In the genomic region with DNA sequence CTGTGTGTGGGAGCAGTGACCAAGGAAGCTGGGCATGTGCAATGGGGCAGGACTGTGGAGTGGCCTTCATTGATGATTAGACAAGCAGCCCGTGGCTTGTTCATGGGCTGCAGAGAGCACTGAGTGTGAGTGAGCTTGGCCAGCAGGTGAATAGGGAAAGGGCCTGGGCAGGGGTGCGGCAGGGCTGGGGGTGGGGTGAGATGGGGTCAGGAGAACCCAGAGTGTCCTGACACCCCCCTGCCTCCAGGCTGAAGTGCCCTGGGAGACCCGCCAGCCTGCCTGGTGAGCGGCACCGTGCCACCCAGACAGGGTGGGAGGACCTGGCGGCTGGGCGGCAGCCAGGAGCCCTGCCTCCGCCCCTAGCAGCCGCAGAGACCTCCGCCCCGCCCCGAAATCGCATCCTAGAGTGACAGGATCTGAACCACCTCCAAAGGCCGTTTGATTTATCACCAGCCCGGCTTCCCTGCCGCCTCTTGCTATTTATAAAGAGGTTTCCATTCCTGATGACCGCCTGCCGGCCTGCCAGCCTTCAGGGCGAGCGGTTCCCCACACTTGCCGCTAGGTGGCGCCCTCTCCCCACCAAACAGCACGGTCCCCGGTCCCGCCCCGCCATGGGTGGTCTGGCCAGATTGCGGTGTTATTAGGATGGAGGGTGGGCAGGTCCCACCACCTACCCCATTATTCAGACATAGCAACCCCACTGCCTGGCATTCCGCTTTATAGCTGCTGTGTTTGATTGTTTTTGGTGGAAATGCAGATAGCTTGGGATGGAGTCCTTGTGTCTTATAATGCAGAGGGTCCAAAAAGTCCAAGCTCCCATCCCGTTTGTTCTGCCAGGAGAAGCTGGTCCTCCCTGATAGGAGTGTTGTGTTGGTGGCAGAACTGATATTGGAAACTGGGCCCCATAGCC, we compare ENCODE assay signal across 1 cellular context.
TF ChIP-seq lines count a peak whose summit lies in the region.

No MANE protein-coding gene starts in this region.

TF ChIP-seq in HepG2, 621 proteins besides CTCF, POLR2A, EP300 and RAD21 (continued from another document):
- TF ChIP-seq, protein P1, sequence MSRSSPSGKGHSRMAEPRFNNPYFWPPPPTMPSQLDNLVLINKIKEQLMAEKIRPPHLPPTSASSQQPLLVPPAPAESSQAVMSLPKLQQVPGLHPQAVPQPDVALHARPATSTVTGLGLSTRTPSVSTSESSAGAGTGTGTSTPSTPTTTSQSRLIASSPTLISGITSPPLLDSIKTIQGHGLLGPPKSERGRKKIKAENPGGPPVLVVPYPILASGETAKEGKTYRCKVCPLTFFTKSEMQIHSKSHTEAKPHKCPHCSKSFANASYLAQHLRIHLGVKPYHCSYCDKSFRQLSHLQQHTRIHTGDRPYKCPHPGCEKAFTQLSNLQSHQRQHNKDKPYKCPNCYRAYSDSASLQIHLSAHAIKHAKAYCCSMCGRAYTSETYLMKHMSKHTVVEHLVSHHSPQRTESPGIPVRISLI (CRISPR knock-in tag; IDR thresholded peaks at IDR 0.05; ENCODE audit: borderline replicate concordance), result no peak
- TF ChIP-seq EZH2 (conservative IDR thresholded peaks at IDR 0.05; ENCODE audit: low read depth, low read length), result 0 out of 2 replicates have a peak, but pooled peaks have one; percentile 79
- 0 out of 2 replicates have a peak, but pooled peaks have one; percentile 29 for TF ChIP-seq DR1 (CRISPR knock-in tag; IDR thresholded peaks at IDR 0.05)
- TF ChIP-seq, protein P2, sequence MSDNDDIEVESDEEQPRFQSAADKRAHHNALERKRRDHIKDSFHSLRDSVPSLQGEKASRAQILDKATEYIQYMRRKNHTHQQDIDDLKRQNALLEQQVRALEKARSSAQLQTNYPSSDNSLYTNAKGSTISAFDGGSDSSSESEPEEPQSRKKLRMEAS (IDR thresholded peaks at IDR 0.05), result 0 out of 2 replicates have a peak, but pooled peaks have one; percentile 3
- TF ChIP-seq ZNF33B (CRISPR knock-in tag; IDR thresholded peaks at IDR 0.05), result no peak
- 0 out of 2 replicates have a peak, but pooled peaks have one; percentile 67 for TF ChIP-seq CBFB (CRISPR knock-in tag; IDR thresholded peaks at IDR 0.05)
- TF ChIP-seq KDM6A (CRISPR knock-in tag; IDR thresholded peaks at IDR 0.05; ENCODE audit: low read depth), result no peak
- 0 out of 2 replicates have a peak, but pooled peaks have one; percentile 21 for TF ChIP-seq MIXL1 (CRISPR knock-in tag; IDR thresholded peaks at IDR 0.05)
- TF ChIP-seq RBM39 (IDR thresholded peaks at IDR 0.05; ENCODE audit: low read depth, low read length, poor library complexity, severe bottlenecking), result peak; percentile 35
- TF ChIP-seq, protein P3, sequence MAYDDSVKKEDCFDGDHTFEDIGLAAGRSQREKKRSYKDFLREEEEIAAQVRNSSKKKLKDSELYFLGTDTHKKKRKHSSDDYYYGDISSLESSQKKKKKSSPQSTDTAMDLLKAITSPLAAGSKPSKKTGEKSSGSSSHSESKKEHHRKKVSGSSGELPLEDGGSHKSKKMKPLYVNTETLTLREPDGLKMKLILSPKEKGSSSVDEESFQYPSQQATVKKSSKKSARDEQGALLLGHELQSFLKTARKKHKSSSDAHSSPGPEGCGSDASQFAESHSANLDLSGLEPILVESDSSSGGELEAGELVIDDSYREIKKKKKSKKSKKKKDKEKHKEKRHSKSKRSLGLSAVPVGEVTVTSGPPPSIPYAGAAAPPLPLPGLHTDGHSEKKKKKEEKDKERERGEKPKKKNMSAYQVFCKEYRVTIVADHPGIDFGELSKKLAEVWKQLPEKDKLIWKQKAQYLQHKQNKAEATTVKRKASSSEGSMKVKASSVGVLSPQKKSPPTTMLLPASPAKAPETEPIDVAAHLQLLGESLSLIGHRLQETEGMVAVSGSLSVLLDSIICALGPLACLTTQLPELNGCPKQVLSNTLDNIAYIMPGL (CRISPR knock-in tag; IDR thresholded peaks at IDR 0.05; ENCODE audit: borderline replicate concordance in 1 of 2, low read depth in 1 of 2), result peak; percentile 38 to 53; a peak in 2 of 4 replicates
- TF ChIP-seq XRCC5 (optimal IDR thresholded peaks at IDR 0.05; ENCODE audit: low read length), result peak; percentile 95
- TF ChIP-seq, protein P4, sequence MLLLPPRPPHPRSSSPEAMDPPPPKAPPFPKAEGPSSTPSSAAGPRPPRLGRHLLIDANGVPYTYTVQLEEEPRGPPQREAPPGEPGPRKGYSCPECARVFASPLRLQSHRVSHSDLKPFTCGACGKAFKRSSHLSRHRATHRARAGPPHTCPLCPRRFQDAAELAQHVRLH (CRISPR knock-in tag; IDR thresholded peaks at IDR 0.05; ENCODE audit: borderline replicate concordance, low read depth), result peak; percentile 48; the same call in 1 of the 2 replicates
- no peak for TF ChIP-seq ZFYVE20 (CRISPR knock-in tag; IDR thresholded peaks at IDR 0.05; ENCODE audit: borderline replicate concordance, low read depth)
- peak; percentile 81 for TF ChIP-seq SMC3 (IDR thresholded peaks at IDR 0.05; ENCODE audit: low read length)
- no peak for TF ChIP-seq KMT2A (CRISPR knock-in tag; IDR thresholded peaks at IDR 0.05)
- peak; percentile 66; the same call in 1 of the 2 replicates for TF ChIP-seq ZBTB7B (CRISPR knock-in tag; IDR thresholded peaks at IDR 0.05)
- TF ChIP-seq CENPT (CRISPR knock-in tag; IDR thresholded peaks at IDR 0.05; ENCODE audit: low read depth), result no peak
- TF ChIP-seq CCAR2 (optimal IDR thresholded peaks at IDR 0.05; ENCODE audit: low read depth, low read length), result no peak
- TF ChIP-seq NR1H2 (CRISPR knock-in tag; IDR thresholded peaks at IDR 0.05; ENCODE audit: borderline replicate concordance, low read depth), result no peak
- peak; percentile 11; the same call in 1 of the 2 replicates for TF ChIP-seq HOXD1 (CRISPR knock-in tag; IDR thresholded peaks at IDR 0.05)
- TF ChIP-seq ZNF432 (CRISPR knock-in tag; IDR thresholded peaks at IDR 0.05; ENCODE audit: borderline replicate concordance), result no peak
- TF ChIP-seq ZNF121 (CRISPR knock-in tag; IDR thresholded peaks at IDR 0.05), result no peak
- TF ChIP-seq MBD4 (IDR thresholded peaks at IDR 0.05; ENCODE audit: borderline replicate concordance, low read length), result no peak
- TF ChIP-seq EED (CRISPR knock-in tag; IDR thresholded peaks at IDR 0.05), result 0 out of 2 replicates have a peak, but pooled peaks have one; percentile 72
- TF ChIP-seq, protein P5, sequence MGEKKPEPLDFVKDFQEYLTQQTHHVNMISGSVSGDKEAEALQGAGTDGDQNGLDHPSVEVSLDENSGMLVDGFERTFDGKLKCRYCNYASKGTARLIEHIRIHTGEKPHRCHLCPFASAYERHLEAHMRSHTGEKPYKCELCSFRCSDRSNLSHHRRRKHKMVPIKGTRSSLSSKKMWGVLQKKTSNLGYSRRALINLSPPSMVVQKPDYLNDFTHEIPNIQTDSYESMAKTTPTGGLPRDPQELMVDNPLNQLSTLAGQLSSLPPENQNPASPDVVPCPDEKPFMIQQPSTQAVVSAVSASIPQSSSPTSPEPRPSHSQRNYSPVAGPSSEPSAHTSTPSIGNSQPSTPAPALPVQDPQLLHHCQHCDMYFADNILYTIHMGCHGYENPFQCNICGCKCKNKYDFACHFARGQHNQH (CRISPR knock-in tag; IDR thresholded peaks at IDR 0.05), result peak; percentile 46; the same call in 1 of the 2 replicates
- TF ChIP-seq SRSF9 (IDR thresholded peaks at IDR 0.05; ENCODE audit: borderline replicate concordance, insufficient read depth, low read depth, low read length, poor library complexity, severe bottlenecking), result no peak
- peak; percentile 37; the same call in 1 of the 2 replicates for TF ChIP-seq ZNF777 (CRISPR knock-in tag; IDR thresholded peaks at IDR 0.05)
- TF ChIP-seq BRD4 (CRISPR knock-in tag; IDR thresholded peaks at IDR 0.05), result no peak
- TF ChIP-seq, protein P6, sequence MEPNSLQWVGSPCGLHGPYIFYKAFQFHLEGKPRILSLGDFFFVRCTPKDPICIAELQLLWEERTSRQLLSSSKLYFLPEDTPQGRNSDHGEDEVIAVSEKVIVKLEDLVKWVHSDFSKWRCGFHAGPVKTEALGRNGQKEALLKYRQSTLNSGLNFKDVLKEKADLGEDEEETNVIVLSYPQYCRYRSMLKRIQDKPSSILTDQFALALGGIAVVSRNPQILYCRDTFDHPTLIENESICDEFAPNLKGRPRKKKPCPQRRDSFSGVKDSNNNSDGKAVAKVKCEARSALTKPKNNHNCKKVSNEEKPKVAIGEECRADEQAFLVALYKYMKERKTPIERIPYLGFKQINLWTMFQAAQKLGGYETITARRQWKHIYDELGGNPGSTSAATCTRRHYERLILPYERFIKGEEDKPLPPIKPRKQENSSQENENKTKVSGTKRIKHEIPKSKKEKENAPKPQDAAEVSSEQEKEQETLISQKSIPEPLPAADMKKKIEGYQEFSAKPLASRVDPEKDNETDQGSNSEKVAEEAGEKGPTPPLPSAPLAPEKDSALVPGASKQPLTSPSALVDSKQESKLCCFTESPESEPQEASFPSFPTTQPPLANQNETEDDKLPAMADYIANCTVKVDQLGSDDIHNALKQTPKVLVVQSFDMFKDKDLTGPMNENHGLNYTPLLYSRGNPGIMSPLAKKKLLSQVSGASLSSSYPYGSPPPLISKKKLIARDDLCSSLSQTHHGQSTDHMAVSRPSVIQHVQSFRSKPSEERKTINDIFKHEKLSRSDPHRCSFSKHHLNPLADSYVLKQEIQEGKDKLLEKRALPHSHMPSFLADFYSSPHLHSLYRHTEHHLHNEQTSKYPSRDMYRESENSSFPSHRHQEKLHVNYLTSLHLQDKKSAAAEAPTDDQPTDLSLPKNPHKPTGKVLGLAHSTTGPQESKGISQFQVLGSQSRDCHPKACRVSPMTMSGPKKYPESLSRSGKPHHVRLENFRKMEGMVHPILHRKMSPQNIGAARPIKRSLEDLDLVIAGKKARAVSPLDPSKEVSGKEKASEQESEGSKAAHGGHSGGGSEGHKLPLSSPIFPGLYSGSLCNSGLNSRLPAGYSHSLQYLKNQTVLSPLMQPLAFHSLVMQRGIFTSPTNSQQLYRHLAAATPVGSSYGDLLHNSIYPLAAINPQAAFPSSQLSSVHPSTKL (CRISPR knock-in tag; IDR thresholded peaks at IDR 0.05), result peak; percentile 41; the same call in 1 of the 2 replicates
- TF ChIP-seq CHD4 (IDR thresholded peaks at IDR 0.05; ENCODE audit: borderline replicate concordance, low read length), result no peak
- TF ChIP-seq EHMT2 (IDR thresholded peaks at IDR 0.05; ENCODE audit: borderline replicate concordance, low read depth, low read length), result no peak
- peak; percentile 90 for TF ChIP-seq NRL (CRISPR knock-in tag; IDR thresholded peaks at IDR 0.05; ENCODE audit: borderline replicate concordance)
- TF ChIP-seq, protein P7, sequence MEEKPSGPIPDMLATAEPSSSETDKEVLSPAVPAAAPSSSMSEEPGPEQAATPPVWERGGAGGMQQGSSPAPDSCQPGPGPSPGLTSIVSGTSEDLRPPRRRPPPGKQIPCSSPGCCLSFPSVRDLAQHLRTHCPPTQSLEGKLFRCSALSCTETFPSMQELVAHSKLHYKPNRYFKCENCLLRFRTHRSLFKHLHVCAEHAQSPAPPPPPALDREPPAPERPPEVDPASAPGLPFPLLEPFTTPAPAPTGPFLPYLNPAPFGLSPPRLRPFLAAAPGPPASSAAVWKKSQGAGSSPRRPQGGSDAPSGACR (CRISPR knock-in tag; IDR thresholded peaks at IDR 0.05), result no peak
- TF ChIP-seq YY1 (IDR thresholded peaks at IDR 0.05; ENCODE audit: insufficient read depth, insufficient replicate concordance, low read depth, low read length), result peak; percentile 55
- TF ChIP-seq HOXA5 (CRISPR knock-in tag; IDR thresholded peaks at IDR 0.05), result 0 out of 2 replicates have a peak, but pooled peaks have one; percentile 29
- 0 out of 2 replicates have a peak, but pooled peaks have one; percentile 55 for TF ChIP-seq ZNF333 (CRISPR knock-in tag; IDR thresholded peaks at IDR 0.05; ENCODE audit: borderline replicate concordance)
- TF ChIP-seq, protein P8, sequence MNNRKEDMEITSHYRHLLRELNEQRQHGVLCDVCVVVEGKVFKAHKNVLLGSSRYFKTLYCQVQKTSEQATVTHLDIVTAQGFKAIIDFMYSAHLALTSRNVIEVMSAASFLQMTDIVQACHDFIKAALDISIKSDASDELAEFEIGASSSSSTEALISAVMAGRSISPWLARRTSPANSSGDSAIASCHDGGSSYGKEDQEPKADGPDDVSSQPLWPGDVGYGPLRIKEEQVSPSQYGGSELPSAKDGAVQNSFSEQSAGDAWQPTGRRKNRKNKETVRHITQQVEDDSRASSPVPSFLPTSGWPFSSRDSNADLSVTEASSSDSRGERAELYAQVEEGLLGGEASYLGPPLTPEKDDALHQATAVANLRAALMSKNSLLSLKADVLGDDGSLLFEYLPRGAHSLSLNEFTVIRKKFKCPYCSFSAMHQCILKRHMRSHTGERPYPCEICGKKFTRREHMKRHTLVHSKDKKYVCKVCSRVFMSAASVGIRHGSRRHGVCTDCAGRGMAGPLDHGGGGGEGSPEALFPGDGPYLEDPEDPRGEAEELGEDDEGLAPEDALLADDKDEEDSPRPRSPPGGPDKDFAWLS (CRISPR knock-in tag; IDR thresholded peaks at IDR 0.05; ENCODE audit: borderline replicate concordance), result no peak
- peak; percentile 25; the same call in 1 of the 2 replicates for TF ChIP-seq DNMT3B (CRISPR knock-in tag; conservative IDR thresholded peaks at IDR 0.05)
- no peak for TF ChIP-seq KDM5A (IDR thresholded peaks at IDR 0.05; ENCODE audit: borderline replicate concordance, low read length)
- peak; percentile 18; the same call in 1 of the 2 replicates for TF ChIP-seq ZFX (CRISPR knock-in tag; IDR thresholded peaks at IDR 0.05; ENCODE audit: low read depth)
- peak; percentile 64; the same call in 1 of the 2 replicates for TF ChIP-seq SP4 (CRISPR knock-in tag; IDR thresholded peaks at IDR 0.05)
- peak; percentile 33; the same call in 1 of the 2 replicates for TF ChIP-seq SAP130 (CRISPR knock-in tag; IDR thresholded peaks at IDR 0.05; ENCODE audit: low read depth)
TF ChIP-seq in HepG2: peak in this region for 94.
